ENCODE assay signal across 20 cellular contexts in the genomic region with DNA sequence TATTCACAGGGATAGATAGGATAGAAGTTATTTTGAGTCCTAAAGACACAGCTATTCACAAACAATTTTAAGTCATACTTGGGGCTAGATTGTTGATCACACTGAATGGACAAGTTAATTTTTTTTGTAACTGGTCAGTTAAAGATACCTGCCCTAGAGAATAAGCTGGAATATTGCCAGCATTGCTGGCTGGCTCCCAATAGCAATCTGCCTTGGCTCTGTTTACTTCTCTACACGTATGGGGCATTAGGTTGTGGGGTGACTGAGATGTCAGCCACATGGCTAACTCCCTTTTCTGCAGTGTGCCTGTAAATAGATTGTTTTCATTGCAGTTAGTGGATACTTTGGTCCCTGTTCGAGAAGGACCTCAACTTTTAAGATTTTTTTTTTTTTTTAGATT.
"Had no signal": no experiment of that assay in that cellular context is flagged by ENCODE, and none has a peak within 500 bp of the region (broad histone marks: within the 10 kb centered on the region; RNA-seq: fewer than 3 reads in every experiment).

No MANE protein-coding gene starts in this region.

- H3K27me3 Mint-ChIP-seq: activated CD4-positive, alpha-beta T cell treated with anti-CD3 and anti-CD28 coated beads, Interleukin-2, amount 10 ng/mL, durations not matched to agents 7 days and 5 days; brain; memory B cell; naive B cell; stimulated activated memory B cell treated with anti-CD40 and anti-IgM and Interleukin-4, amounts not matched to agents 10 μg/mL and 1 μg/mL and 100 μg/mL, for 72 hours had no signal

- H3K4me3 ChIP-seq: gastroesophageal sphincter, sigmoid colon, smooth muscle cell, testis, upper lobe of left lung had no signal

- DNase-seq: activated CD4-positive, alpha-beta T cell treated with anti-CD3 and anti-CD28 coated beads, Interleukin-2, amount 10 ng/mL, durations not matched to agents 7 days and 5 days; activated CD4-positive, CD25-positive, alpha-beta regulatory T cell treated with anti-CD3 and anti-CD28 coated beads, Interleukin-2, amount 50 U/mL, for 72 hours; activated CD8-positive, alpha-beta T cell treated with anti-CD3 and anti-CD28 coated beads, Interleukin-2, amount 10 ng/mL, durations not matched to agents 7 days and 5 days; aorta; head of caudate nucleus; hypothalamus; naive B cell; retina; sigmoid colon; stimulated activated CD4-positive, alpha-beta T cell treated with anti-CD3 and anti-CD28 coated beads, Interleukin-15, amount 100 ng/mL, for 24 hours; testis; upper lobe of left lung; WERI-Rb-1 had no signal

- H3K27me3 ChIP-seq: gastroesophageal sphincter, sigmoid colon, testis, upper lobe of left lung had no signal

- H3K9me3 ChIP-seq: gastroesophageal sphincter, sigmoid colon, testis, upper lobe of left lung had no signal

- H3K36me3 ChIP-seq: gastroesophageal sphincter, sigmoid colon, upper lobe of left lung, WERI-Rb-1 had no signal

- H3K36me3 Mint-ChIP-seq: brain; memory B cell; naive B cell; stimulated activated memory B cell treated with anti-CD40 and anti-IgM and Interleukin-4, amounts not matched to agents 10 μg/mL and 1 μg/mL and 100 μg/mL, for 72 hours had no signal

- H3K4me1 Mint-ChIP-seq: activated CD4-positive, alpha-beta T cell treated with anti-CD3 and anti-CD28 coated beads, Interleukin-2, amount 10 ng/mL, durations not matched to agents 7 days and 5 days; memory B cell; naive B cell; stimulated activated memory B cell treated with anti-CD40 and anti-IgM and Interleukin-4, amounts not matched to agents 10 μg/mL and 1 μg/mL and 100 μg/mL, for 72 hours had no signal

- H3K4me3 Mint-ChIP-seq: activated CD4-positive, alpha-beta T cell treated with anti-CD3 and anti-CD28 coated beads, Interleukin-2, amount 10 ng/mL, durations not matched to agents 7 days and 5 days; activated CD8-positive, alpha-beta T cell treated with anti-CD3 and anti-CD28 coated beads, Interleukin-2, amount 10 ng/mL, durations not matched to agents 7 days and 5 days; brain; memory B cell; naive B cell; neural crest cell; stimulated activated memory B cell treated with anti-CD40 and anti-IgM and Interleukin-4, amounts not matched to agents 10 μg/mL and 1 μg/mL and 100 μg/mL, for 72 hours had no signal

- H3K27ac Mint-ChIP-seq: activated CD4-positive, alpha-beta T cell treated with anti-CD3 and anti-CD28 coated beads, Interleukin-2, amount 10 ng/mL, durations not matched to agents 7 days and 5 days; activated CD8-positive, alpha-beta T cell treated with anti-CD3 and anti-CD28 coated beads, Interleukin-2, amount 10 ng/mL, durations not matched to agents 7 days and 5 days; activated naive CD4-positive, alpha-beta T cell treated with anti-CD3 and anti-CD28 coated beads, Interleukin-2, amount 50 U/mL, for 72 hours; brain; memory B cell; naive B cell; stimulated activated memory B cell treated with anti-CD40 and anti-IgM and Interleukin-4, amounts not matched to agents 10 μg/mL and 1 μg/mL and 100 μg/mL, for 72 hours had no signal

- H3K4me1 ChIP-seq: gastroesophageal sphincter, testis, upper lobe of left lung had no signal

- ATAC-seq: activated CD8-positive, alpha-beta T cell treated with anti-CD3 and anti-CD28 coated beads, Interleukin-2, amount 10 ng/mL, durations not matched to agents 7 days and 5 days; activated naive CD4-positive, alpha-beta T cell treated with anti-CD3 and anti-CD28 coated beads, Interleukin-2, amount 50 U/mL, for 72 hours; gastroesophageal sphincter; stimulated activated memory B cell treated with anti-CD40 and anti-IgM and Interleukin-4, amounts not matched to agents 10 μg/mL and 1 μg/mL and 100 μg/mL, for 72 hours had no signal

- H3K9me3 Mint-ChIP-seq: activated CD4-positive, alpha-beta T cell treated with anti-CD3 and anti-CD28 coated beads, Interleukin-2, amount 10 ng/mL, durations not matched to agents 7 days and 5 days; brain; neural crest cell had no signal
